ENCODE assay signal across 1 cellular context in the genomic region with DNA sequence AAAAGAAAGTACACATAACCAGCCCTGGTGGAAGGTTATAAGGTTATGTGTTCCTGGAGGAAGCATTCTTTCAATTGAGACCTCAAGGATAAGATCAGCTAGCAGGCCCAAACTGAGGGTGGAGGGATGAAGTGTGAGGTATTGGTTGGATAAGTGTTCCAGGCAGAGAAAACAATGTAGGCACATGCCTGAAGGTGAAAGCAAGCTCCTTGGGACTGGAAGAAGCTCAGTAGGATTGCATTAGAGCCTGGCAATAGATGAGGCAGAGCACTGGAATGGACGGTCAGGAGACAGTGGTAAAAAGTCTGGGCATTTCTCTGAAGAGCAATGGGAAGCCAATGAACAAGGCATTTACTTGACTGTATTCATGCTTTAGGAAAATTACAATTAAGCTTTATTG.
A peak's percentile ranks its signal among the peaks of the same experiment; 100 is the strongest.
TF ChIP-seq lines count a peak whose summit lies in the region.

No MANE protein-coding gene starts in this region.

TF ChIP-seq in K562, 482 proteins besides CTCF, POLR2A, EP300 and RAD21:
- TF ChIP-seq ZNF518B (CRISPR knock-in tag; IDR thresholded peaks at IDR 0.05): no peak
- TF ChIP-seq MXD1 (CRISPR knock-in tag; IDR thresholded peaks at IDR 0.05; ENCODE audit: borderline replicate concordance, poor library complexity, severe bottlenecking): no peak
- 0 out of 2 replicates have a peak, but pooled peaks have one; percentile 24 for TF ChIP-seq EHMT2 (IDR thresholded peaks at IDR 0.05)
- TF ChIP-seq MAX (CRISPR knock-in tag; IDR thresholded peaks at IDR 0.05): no peak
TF ChIP-seq in K562: peak in this region for 1.
